1 cellular context compared by ENCODE assay signal in genomic region chr12:70245458-70245857, GRCh38.
TF ChIP-seq lines count a peak whose summit lies in the region.

No MANE protein-coding gene starts in this region.

TF ChIP-seq in A549, 52 proteins besides CTCF, POLR2A, EP300 and RAD21 (continued from another document):
- TF ChIP-seq E2F6 (IDR thresholded peaks at IDR 0.05; ENCODE audit: borderline replicate concordance, low read depth) = no peak
- no peak for TF ChIP-seq MAZ (IDR thresholded peaks at IDR 0.05; ENCODE audit: borderline replicate concordance, low read depth, low read length)
- no peak for TF ChIP-seq ZSCAN20 (CRISPR knock-in tag; IDR thresholded peaks at IDR 0.05)
- TF ChIP-seq CBX2 (IDR thresholded peaks at IDR 0.05; ENCODE audit: borderline replicate concordance, low read depth) = no peak
